Comparison of ENCODE assay signal across 1 cellular context in genomic region chr2:134716716-134717585, GRCh38.
TF ChIP-seq lines count a peak whose summit lies in the region.

No MANE protein-coding gene starts in this region.

TF ChIP-seq in H1, 55 proteins besides CTCF, POLR2A, EP300 and RAD21:
- TF ChIP-seq SAP30 (IDR thresholded peaks at IDR 0.05; ENCODE audit: insufficient read depth, insufficient replicate concordance, low read length), result no peak
- TF ChIP-seq TAF7 (optimal IDR thresholded peaks at IDR 0.05; ENCODE audit: borderline replicate concordance, low read depth, low read length), result no peak
- TF ChIP-seq TBP (IDR thresholded peaks at IDR 0.05; ENCODE audit: low read depth, low read length), result no peak
- TF ChIP-seq POU5F1 (IDR thresholded peaks at IDR 0.05; ENCODE audit: low read depth, low read length), result no peak
- no peak for TF ChIP-seq NRF1 (IDR thresholded peaks at IDR 0.05; ENCODE audit: low read depth, low read length)
- no peak for TF ChIP-seq KDM4A (IDR thresholded peaks at IDR 0.05; ENCODE audit: low read depth, low read length, severe bottlenecking)
- TF ChIP-seq CBX8 (IDR thresholded peaks at IDR 0.05; ENCODE audit: borderline replicate concordance, low read depth, low read length), result no peak
- TF ChIP-seq SP4 (IDR thresholded peaks at IDR 0.05; ENCODE audit: low read length), result no peak
- TF ChIP-seq FOSL1 (IDR thresholded peaks at IDR 0.05; ENCODE audit: insufficient read depth, low read depth, low read length), result no peak
- TF ChIP-seq JUN (IDR thresholded peaks at IDR 0.05; ENCODE audit: low read depth, low read length), result no peak
- no peak for TF ChIP-seq MAFK (IDR thresholded peaks at IDR 0.05; ENCODE audit: low read depth, low read length)
- no peak for TF ChIP-seq KDM1A (IDR thresholded peaks at IDR 0.05; ENCODE audit: borderline replicate concordance, low read length)
- TF ChIP-seq EZH2 (IDR thresholded peaks at IDR 0.05; ENCODE audit: low read depth, low read length, severe bottlenecking), result no peak
- TF ChIP-seq BRCA1 (IDR thresholded peaks at IDR 0.05; ENCODE audit: low read depth, low read length), result no peak
- TF ChIP-seq YY1 (IDR thresholded peaks at IDR 0.05; ENCODE audit: low read depth, low read length), result no peak
- no peak for TF ChIP-seq GABPA (IDR thresholded peaks at IDR 0.05; ENCODE audit: borderline replicate concordance, insufficient read depth, low read length)
- no peak for TF ChIP-seq CREB1 (IDR thresholded peaks at IDR 0.05)
- no peak for TF ChIP-seq SRF (IDR thresholded peaks at IDR 0.05; ENCODE audit: low read depth, low read length)
- TF ChIP-seq NANOG (IDR thresholded peaks at IDR 0.05; ENCODE audit: insufficient read depth, low read depth, low read length, poor library complexity, severe bottlenecking), result no peak
- no peak for TF ChIP-seq RFX5 (IDR thresholded peaks at IDR 0.05; ENCODE audit: borderline replicate concordance, low read depth, low read length)
